ENCODE assay signal across 9 cellular contexts in the genomic region with DNA sequence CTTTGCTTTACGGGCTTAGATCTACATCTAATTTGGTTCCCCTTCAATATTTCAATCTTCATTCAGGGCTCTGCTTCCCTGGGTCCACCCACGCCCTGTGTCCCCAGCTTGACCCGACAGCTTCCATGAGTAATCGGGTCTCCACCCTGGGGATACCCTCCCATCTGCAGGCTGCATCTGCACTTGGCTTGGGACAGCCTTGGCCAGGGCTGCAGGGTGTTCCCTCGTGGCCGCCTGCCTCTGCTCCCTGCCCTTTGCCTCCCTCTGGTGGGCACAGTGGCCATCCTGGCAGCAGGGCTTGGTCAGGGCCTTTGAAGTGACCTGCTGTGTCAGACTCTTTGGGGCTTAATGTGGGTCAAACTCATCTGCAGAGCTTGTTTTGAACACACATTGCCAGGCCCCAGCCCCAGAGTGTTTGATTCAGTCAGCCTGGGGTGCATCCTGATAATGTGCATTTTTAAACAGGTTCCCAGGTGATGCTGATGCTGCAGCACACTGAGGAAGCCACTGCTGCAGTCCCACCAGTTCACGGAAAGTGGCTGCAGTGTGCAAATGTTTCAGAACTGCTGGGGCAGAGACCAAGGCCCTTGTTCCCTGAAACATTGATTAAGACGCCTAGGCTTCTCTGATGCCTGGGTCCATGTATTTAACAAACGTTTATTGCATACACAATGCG.
DNase-seq lines count a peak whose midpoint lies in the region; ATAC-seq and TF ChIP-seq lines count a peak whose summit lies in the region.
"Had no signal": no experiment of that assay in that cellular context is flagged by ENCODE, and none has a peak within 500 bp of the region (broad histone marks: within the 10 kb centered on the region; RNA-seq: fewer than 3 reads in every experiment).

No MANE protein-coding gene starts in this region.

- DNase-seq in stimulated activated CD4-positive, alpha-beta T cell treated with anti-CD3 and anti-CD28 coated beads, Interleukin-15, amount 100 ng/mL, for 24 hours = peak; percentile 4
- no peak for DNase-seq in stimulated activated CD4-positive, alpha-beta T cell treated with anti-CD3 and anti-CD28 coated beads, Interleukin-12 subunit alpha, Interleukin-12 subunit beta, amount 100 ng/mL, for 4 hours
- DNase-seq in SHP77 (lab: John Stamatoyannopoulos, UW) (peak; percentile 35 to 49), foreskin fibroblast (peak; percentile 75 to 91), retina (peak; percentile 53), NCI-H146 (lab: John Stamatoyannopoulos, UW) (no peak), T-helper 1 cell (no peak)
- DNase-seq: activated naive CD8-positive, alpha-beta T cell treated with anti-CD3 and anti-CD28 coated beads, Interleukin-2, amount 10 ng/mL, durations not matched to agents 7 days and 5 days had no signal

- ATAC-seq in GM19328 (IDR thresholded peaks at IDR 0.05; ENCODE audit: unreplicated experiment) = no peak

- peak; percentile 73 for TF ChIP-seq CTCF in foreskin fibroblast (IDR thresholded peaks at IDR 0.05; ENCODE audit: low read depth, low read length)

- H3K4me3 ChIP-seq in foreskin fibroblast (ENCODE audit: low read depth in 1 of 2, low read length in 2 of 2) = no peak overlapping the region

Comparison
In these comparisons a context has a peak if more than half of its experiments do, and no peak if none do; other contexts are left out.
1. DNase-seq: peak in stimulated activated CD4-positive, alpha-beta T cell treated with anti-CD3 and anti-CD28 coated beads, Interleukin-15, amount 100 ng/mL, for 24 hours (single experiment), SHP77 (2 of 2), foreskin fibroblast (2 of 2) and retina (single experiment); none in stimulated activated CD4-positive, alpha-beta T cell treated with anti-CD3 and anti-CD28 coated beads, Interleukin-12 subunit alpha, Interleukin-12 subunit beta, amount 100 ng/mL, for 4 hours (single experiment), NCI-H146 (single experiment) and T-helper 1 cell (0 of 5).